In the genomic region with DNA sequence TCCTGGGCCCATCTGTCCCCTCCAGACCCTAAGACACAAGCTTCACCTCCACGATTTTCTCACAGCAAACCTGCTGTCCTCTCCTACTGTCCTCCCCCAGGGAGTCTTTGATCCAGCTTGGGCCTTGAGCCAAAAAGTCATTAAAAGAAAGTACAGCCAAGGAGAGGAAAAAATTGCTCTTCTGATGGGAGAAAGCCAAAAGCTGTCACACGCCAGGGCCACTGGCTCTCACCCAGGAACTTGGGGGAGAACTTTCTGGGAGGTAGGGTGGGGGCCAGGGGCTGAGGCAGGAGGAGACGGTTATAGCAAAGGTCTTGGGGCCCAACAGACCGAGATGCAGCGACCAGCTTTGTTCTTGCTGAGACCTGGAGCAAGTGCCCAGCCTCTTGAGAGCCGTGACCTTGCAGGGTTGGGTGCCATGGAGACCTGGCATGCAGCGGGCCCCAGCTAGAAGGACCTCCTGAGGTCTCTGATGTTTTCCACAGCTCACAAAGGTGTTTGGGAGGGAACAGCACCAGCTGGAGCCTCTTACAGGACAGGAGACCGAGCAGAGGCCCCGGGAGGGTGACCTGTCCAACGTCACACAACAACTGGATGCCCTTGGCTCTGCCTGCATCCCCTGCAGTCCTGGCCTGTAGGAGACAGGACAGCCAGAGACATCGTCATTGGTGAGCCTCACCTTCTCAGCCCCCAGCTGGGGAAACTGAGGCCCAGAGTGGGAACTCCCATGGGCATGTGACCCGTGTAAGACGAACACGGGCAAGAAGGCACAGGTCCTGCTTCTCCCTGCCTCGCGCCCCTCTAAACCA, we compare ENCODE assay signal across 11 cellular contexts.
A peak's percentile ranks its signal among the peaks of the same experiment; 100 is the strongest.
DNase-seq lines count a peak whose midpoint lies in the region; ATAC-seq, FAIRE-seq and TF ChIP-seq lines count a peak whose summit lies in the region.
"Had no signal": no experiment of that assay in that cellular context is flagged by ENCODE, and none has a peak within 500 bp of the region (broad histone marks: within the 10 kb centered on the region; RNA-seq: fewer than 3 reads in every experiment).

No MANE protein-coding gene starts in this region.

- intact Hi-C loops in MCF 10A (cut with micrococcal nuclease) = no loop called here
- intact Hi-C loops in mammary epithelial cell (cut with micrococcal nuclease) = no loop called here
- intact Hi-C loops in K562 (cut with micrococcal nuclease) = no loop called here

- H3K4me1 ChIP-seq in mammary epithelial cell (ENCODE audit: insufficient read depth, low read length) (peaks cover 13% of the 10 kb centered on the region), K562 (replicated peaks in 1 of 2; ENCODE audit: control insufficient read depth in 2 of 2, insufficient read depth in 2 of 2, low read length in 2 of 2) (peaks cover 7 to 26% of the 10 kb centered on the region in 2 experiments), mesenchymal stem cell (ENCODE audit: control insufficient read depth, insufficient read depth, low read depth, low read length) (peaks cover 24% of the 10 kb centered on the region)

- H3K4me1 Mint-ChIP-seq in MCF 10A (ENCODE audit: insufficient read depth, unreplicated experiment) = peaks cover 10% of the 10 kb centered on the region

- no peaks in the 10 kb centered on the region for H3K79me2 ChIP-seq in mammary epithelial cell (ENCODE audit: insufficient read depth, low read length)
- H3K79me2 ChIP-seq in K562 (ENCODE audit: control insufficient read depth, insufficient read depth, low read length) = no peaks in the 10 kb centered on the region

- no peak overlapping the region for H2BK5ac ChIP-seq in mesenchymal stem cell (ENCODE audit: low read depth, low read length, poor library complexity, severe bottlenecking)

- H4K20me1 ChIP-seq in mammary epithelial cell (ENCODE audit: insufficient read depth, low read length) = no peaks in the 10 kb centered on the region
- H4K20me1 ChIP-seq in K562 (replicated peaks; ENCODE audit: control insufficient read depth, insufficient read depth, low read length) = no peaks in the 10 kb centered on the region

- H3K4ac ChIP-seq in mesenchymal stem cell (ENCODE audit: low read depth in 1 of 2, low read length in 2 of 2) = no peak overlapping the region

- BruUV-seq in MCF 10A (replicated peaks; lab: Mats Ljungman, UMichigan) = no TSS peak
- no TSS peak for BruUV-seq in mammary epithelial cell (replicated peaks; lab: Mats Ljungman, UMichigan)
- BruUV-seq in K562 (replicated peaks; lab: Mats Ljungman, UMichigan) = no TSS peak

- no peak overlapping the region for H3K27ac ChIP-seq in mammary epithelial cell (ENCODE audit: insufficient read depth, low read depth, low read length)
- H3K27ac ChIP-seq in K562 (ENCODE audit: extremely low read depth, low read depth, low read length) = no peak overlapping the region
- no peak overlapping the region for H3K27ac ChIP-seq in mesenchymal stem cell (ENCODE audit: low read length, poor library complexity, severe bottlenecking)

- no peak for TF ChIP-seq POLR2A in K562 (conservative IDR thresholded peaks at IDR 0.05)

- no peak overlapping the region for H3K4me3 Mint-ChIP-seq in MCF 10A (ENCODE audit: unreplicated experiment)
- H3K4me3 Mint-ChIP-seq: natural killer cell treated with Interleukin-12 subunit alpha and Interleukin-12 subunit beta and Interleukin-15 and Interleukin-18, amount 100 ng/mL, for 72 hours had no signal

- H3K27me3 Mint-ChIP-seq in MCF 10A (ENCODE audit: insufficient read depth, unreplicated experiment) = no peaks in the 10 kb centered on the region

- TF ChIP-seq EP300 in K562 (IDR thresholded peaks at IDR 0.05; ENCODE audit: low read length) = no peak

- CTCF ChIA-PET in MCF 10A (lab: Yijun Ruan, JAX) (interaction anchor here (0.6 to 1.5 kb wide), 4 partner anchors 90 to 232 kb away, joined by 3 to 4 read pairs (median 4); no protein-coding TSS in a partner anchor), mammary epithelial cell (lab: Charles Lee; ENCODE audit: low non-redundant PET) (no interaction called here), K562 (lab: Yijun Ruan, JAX; ENCODE audit: low intra/inter-chr PET ratio) (no interaction called here)

- H3K14ac ChIP-seq in mesenchymal stem cell (ENCODE audit: low read length in 2 of 2) = no peak overlapping the region

- DNase-seq in MCF 10A (ENCODE audit: unreplicated experiment) (peak; percentile 36), mammary epithelial cell (no peak), K562 (ENCODE audit: extremely low read depth in 1 of 4, low spot score in 3 of 4) (no peak), mesenchymal stem cell (peak; percentile 5), inferior parietal cortex (ENCODE audit: extremely low spot score) (no peak), epidermal melanocyte (ENCODE audit: insufficient read length, low spot score) (no peak)
- DNase-seq in activated T-cell treated with anti-CD3 and anti-CD28 coated beads, Interleukin-2, amount 50 U/mL, for 1 hour = no peak
- DNase-seq: activated effector memory CD4-positive, alpha-beta T cell treated with anti-CD3 and anti-CD28 coated beads, Interleukin-2, amount 50 U/mL, for 16 hours; stimulated activated CD4-positive, alpha-beta T cell treated with anti-CD3 and anti-CD28 coated beads, Interleukin-2, amount 100 ng/mL, for 24 hours had no signal

- WGBS in mammary epithelial cell (ENCODE audit: low coverage, missing lambda C conversion rate) = 59% methylated on average over 12 of the region's 16 CpGs
- 31% methylated on average over 12 of the region's 16 CpGs for WGBS in K562 (ENCODE audit: insufficient coverage, low coverage, missing lambda C conversion rate)
- WGBS in mesenchymal stem cell = 91% methylated on average over 16 of the region's 16 CpGs

- no peak overlapping the region for H3K23ac ChIP-seq in mesenchymal stem cell (ENCODE audit: low read length in 2 of 2)

- POLR2A ChIA-PET in MCF 10A (lab: Yijun Ruan, JAX) (no interaction called here), K562 (lab: Yijun Ruan, JAX) (interaction anchor here (0.6 kb wide), 1 partner anchor 105 kb away, joined by 4 read pairs; no protein-coding TSS in a partner anchor)

- H3K9ac ChIP-seq in mammary epithelial cell (ENCODE audit: insufficient read depth, low read length) (no peak overlapping the region), K562 (ENCODE audit: insufficient read depth in 1 of 2, low read depth in 2 of 2, low read length in 2 of 2) (peak overlapping the region in 1 of 2 experiments; percentile 17; a peak in 1 of 4 replicates), mesenchymal stem cell (ENCODE audit: low read length) (no peak overlapping the region)

- no peak for TF ChIP-seq CTCF in MCF 10A (IDR thresholded peaks at IDR 0.05; ENCODE audit: unreplicated experiment)
- no peak for TF ChIP-seq CTCF in mammary epithelial cell (conservative IDR thresholded peaks at IDR 0.05 in 1 of 2, IDR thresholded peaks at IDR 0.05 in 1 of 2; ENCODE audit: extremely low read depth in 1 of 2, insufficient read depth in 1 of 2, low read depth in 1 of 2, low read length in 2 of 2)
- TF ChIP-seq CTCF in K562 (IDR thresholded peaks at IDR 0.05 in 2 of 3, conservative IDR thresholded peaks at IDR 0.05 in 1 of 3; ENCODE audit: insufficient read depth in 2 of 3, low read depth in 1 of 3, low read length in 3 of 3) = no peak

- no peak overlapping the region for H3K4me2 ChIP-seq in mammary epithelial cell (ENCODE audit: insufficient read depth, low read depth, low read length)
- no peak overlapping the region for H3K4me2 ChIP-seq in K562 (ENCODE audit: insufficient read depth, low read length)
- H3K4me2 ChIP-seq in mesenchymal stem cell (ENCODE audit: low read length, poor library complexity, severe bottlenecking) = no peak overlapping the region

- H3K27ac Mint-ChIP-seq in MCF 10A (ENCODE audit: low read depth, unreplicated experiment) = no peak overlapping the region
- H3K27ac Mint-ChIP-seq: natural killer cell treated with Interleukin-12 subunit alpha and Interleukin-12 subunit beta and Interleukin-15 and Interleukin-18, amount 100 ng/mL, for 72 hours had no signal

- H3K18ac ChIP-seq in mesenchymal stem cell (ENCODE audit: low read depth in 1 of 2, low read length in 2 of 2) = no peak overlapping the region

- no peaks in the 10 kb centered on the region for H3K9me1 ChIP-seq in K562 (ENCODE audit: control insufficient read depth, insufficient read depth, low read length)

- no peak overlapping the region for H2BK15ac ChIP-seq in mesenchymal stem cell (ENCODE audit: low read depth, poor library complexity, severe bottlenecking)

- H2BK12ac ChIP-seq in mesenchymal stem cell (ENCODE audit: low read length in 2 of 2) = no peak overlapping the region

- H4K8ac ChIP-seq in mesenchymal stem cell (ENCODE audit: low read length) = no peak overlapping the region

- H3K9me3 Mint-ChIP-seq in MCF 10A (ENCODE audit: unreplicated experiment) = no peaks in the 10 kb centered on the region
- H3K9me3 Mint-ChIP-seq: natural killer cell treated with Interleukin-12 subunit alpha and Interleukin-12 subunit beta and Interleukin-15 and Interleukin-18, amount 100 ng/mL, for 72 hours had no signal

- no peak overlapping the region for H3K4me3 ChIP-seq in mammary epithelial cell (replicated peaks in 1 of 3; ENCODE audit: insufficient read depth in 1 of 3, low read depth in 2 of 3, low read length in 3 of 3)
- H3K4me3 ChIP-seq in K562 = no peak overlapping the region
- H3K4me3 ChIP-seq in mesenchymal stem cell (ENCODE audit: insufficient read depth in 1 of 2, low read depth in 1 of 2, low read length in 2 of 2) = no peak overlapping the region

- no peaks in the 10 kb centered on the region for H3K9me3 ChIP-seq in mammary epithelial cell (replicated peaks; ENCODE audit: insufficient read depth, low read length)
- no peaks in the 10 kb centered on the region; the same call in 1 of the 2 replicates for H3K9me3 ChIP-seq in K562 (replicated peaks; ENCODE audit: control insufficient read depth, insufficient read depth, low read depth, low read length)
- H3K9me3 ChIP-seq in mesenchymal stem cell (ENCODE audit: control insufficient read depth, low read length) = peaks cover 4% of the 10 kb centered on the region

- H3K36me3 Mint-ChIP-seq in MCF 10A (ENCODE audit: insufficient read depth, unreplicated experiment) = no peaks in the 10 kb centered on the region
- H3K36me3 Mint-ChIP-seq: natural killer cell treated with Interleukin-12 subunit alpha and Interleukin-12 subunit beta and Interleukin-15 and Interleukin-18, amount 100 ng/mL, for 72 hours had no signal

- no peaks in the 10 kb centered on the region for H3K36me3 ChIP-seq in mammary epithelial cell (ENCODE audit: insufficient read depth, low read length)
- no peaks in the 10 kb centered on the region for H3K36me3 ChIP-seq in K562 (ENCODE audit: control insufficient read depth, insufficient read depth, low read length)
- H3K36me3 ChIP-seq in mesenchymal stem cell (ENCODE audit: control insufficient read depth in 1 of 2, insufficient read depth in 2 of 2, low read depth in 1 of 2, low read length in 2 of 2) = peaks cover 0 to 4% of the 10 kb centered on the region in 2 experiments

- H3K79me1 ChIP-seq in mesenchymal stem cell (replicated peaks; ENCODE audit: low read length, poor library complexity, severe bottlenecking) = no peaks in the 10 kb centered on the region

- ATAC-seq in K562 = no peak
- ATAC-seq in GM21367 (IDR thresholded peaks at IDR 0.05; ENCODE audit: unreplicated experiment) = no peak
- ATAC-seq: natural killer cell treated with Interleukin-12 subunit alpha and Interleukin-12 subunit beta and Interleukin-15 and Interleukin-18, amount 100 ng/mL, for 72 hours had no signal

- H4K91ac ChIP-seq in mesenchymal stem cell (ENCODE audit: low read length) = no peak overlapping the region

- peak; percentile 37 for FAIRE-seq in K562 (lab: Jason Lieb, UNC)

- H2AK5ac ChIP-seq in mesenchymal stem cell (ENCODE audit: low read length, severe bottlenecking) = no peak overlapping the region

- dilution Hi-C loops in mammary epithelial cell (cut with HindIII; ENCODE audit: low sequenced_read_pairs) = loop anchor here (5.0 kb wide), 1 partner anchor 104 kb away; no protein-coding TSS in a partner anchor

- TF ChIP-seq RAD21 in K562 (CRISPR knock-in tag; conservative IDR thresholded peaks at IDR 0.05 in 1 of 2, IDR thresholded peaks at IDR 0.05 in 1 of 2) = no peak

- H2BK120ac ChIP-seq in mesenchymal stem cell (ENCODE audit: low read depth, low read length) = no peak overlapping the region

- H2AFZ ChIP-seq in mammary epithelial cell (ENCODE audit: low read depth, low read length) = no peak overlapping the region
- H2AFZ ChIP-seq in K562 (ENCODE audit: low read depth, low read length) = no peak overlapping the region
- no peak overlapping the region for H2AFZ ChIP-seq in mesenchymal stem cell (ENCODE audit: low read depth, low read length)

- in situ Hi-C loops in mammary epithelial cell (cut with MboI; ENCODE audit: low sequenced_read_pairs in 2 of 2) = no loop called here
- in situ Hi-C loops in K562 (cut with MboI) = loop anchor here (10.0 kb wide), 1 partner anchor 117 kb away; no protein-coding TSS in a partner anchor

- H3K27me3 ChIP-seq in mammary epithelial cell (ENCODE audit: insufficient read depth, low read length) (no peaks in the 10 kb centered on the region), K562 (ENCODE audit: control insufficient read depth in 2 of 2, insufficient read depth in 2 of 2, low read length in 2 of 2) (no peaks in the 10 kb centered on the region), mesenchymal stem cell (ENCODE audit: control insufficient read depth in 1 of 2, insufficient read depth in 1 of 2, low read length in 2 of 2) (peaks cover 18 to 65% of the 10 kb centered on the region in 2 experiments)

Comparison
In these comparisons a context has a peak if more than half of its experiments do, and no peak if none do; other contexts are left out.
1. DNase-seq: peak in MCF 10A (single experiment) and mesenchymal stem cell (single experiment); none in mammary epithelial cell (single experiment), K562 (0 of 4), inferior parietal cortex (single experiment), activated T-cell treated with anti-CD3 and anti-CD28 coated beads, Interleukin-2, amount 50 U/mL, for 1 hour (single experiment) and epidermal melanocyte (single experiment).